In genomic region chr2:138707424-138708074, GRCh38 we compare ENCODE assay signal across 13 cellular contexts.
DNase-seq lines count a peak whose midpoint lies in the region; ATAC-seq and TF ChIP-seq lines count a peak whose summit lies in the region.
"Had no signal": no experiment of that assay in that cellular context is flagged by ENCODE, and none has a peak within 500 bp of the region (broad histone marks: within the 10 kb centered on the region; RNA-seq: fewer than 3 reads in every experiment).

No MANE protein-coding gene starts in this region.

- no peaks in the 10 kb centered on the region for H4K20me1 ChIP-seq in SK-N-SH (ENCODE audit: insufficient read depth)

- no peaks in the 10 kb centered on the region for H3K79me2 ChIP-seq in SK-N-SH (ENCODE audit: insufficient read depth)

- no peaks in the 10 kb centered on the region for H3K9me3 Mint-ChIP-seq in endothelial cell (ENCODE audit: unreplicated experiment)

- peak overlapping the region; percentile 23 to 76; a peak in 3 of 4 replicates for H3K27ac ChIP-seq in SK-N-SH (ENCODE audit: low read depth in 2 of 2, low read length in 1 of 2)
- H3K27ac ChIP-seq: 22Rv1, colonic mucosa, SJCRH30 had no signal

- H3K4me3 Mint-ChIP-seq in endothelial cell (ENCODE audit: unreplicated experiment), result no peak overlapping the region

- TF ChIP-seq RAD21 in SK-N-SH (IDR thresholded peaks at IDR 0.05; ENCODE audit: low read length), result no peak

- DNase-seq in DMS 273 (lab: John Stamatoyannopoulos, UW; ENCODE audit: unreplicated experiment), result peak; percentile 12
- DNase-seq in DMS 273 treated with DMSO at 0.1 percent for 48 hours (lab: John Stamatoyannopoulos, UW), result no peak
- DNase-seq in SK-N-SH, result no peak
- peak; percentile 86 to 89 for DNase-seq in foreskin fibroblast
- peak; percentile 78 for DNase-seq in skeletal muscle cell (ENCODE audit: low read depth)
- no peak for DNase-seq in endothelial cell (ENCODE audit: low spot score)
- DNase-seq: colonic mucosa, NCI-H510A treated with DMSO at 0.1 percent for 48 hours had no signal

- no peaks in the 10 kb centered on the region for H3K36me3 ChIP-seq in SK-N-SH (replicated peaks in 1 of 2; ENCODE audit: control insufficient read depth in 1 of 2, insufficient read depth in 2 of 2, low read length in 1 of 2)
- H3K36me3 ChIP-seq: colonic mucosa, SJCRH30 had no signal

- no peak overlapping the region for H3K4me2 ChIP-seq in SK-N-SH

- H3K27ac Mint-ChIP-seq in endothelial cell (ENCODE audit: unreplicated experiment), result no peak overlapping the region

- peaks cover 0 to 7% of the 10 kb centered on the region in 2 experiments; a peak in 2 of 4 replicates for H3K4me1 ChIP-seq in SK-N-SH (ENCODE audit: control insufficient read depth in 1 of 2, insufficient read depth in 2 of 2, low read depth in 1 of 2, low read length in 1 of 2)
- H3K4me1 ChIP-seq: colonic mucosa had no signal

- TF ChIP-seq EP300 in SK-N-SH (IDR thresholded peaks at IDR 0.05; ENCODE audit: borderline replicate concordance in 1 of 2, low read depth in 1 of 2, low read length in 1 of 2), result no peak

- TF ChIP-seq CTCF in SK-N-SH (IDR thresholded peaks at IDR 0.05), result no peak
- TF ChIP-seq CTCF in foreskin fibroblast (IDR thresholded peaks at IDR 0.05; ENCODE audit: low read depth, low read length), result no peak
- no peak for TF ChIP-seq CTCF in endothelial cell (IDR thresholded peaks at IDR 0.05; ENCODE audit: unreplicated experiment)

- H3K9me3 ChIP-seq in SK-N-SH, result no peaks in the 10 kb centered on the region
- H3K9me3 ChIP-seq: colonic mucosa, SJCRH30 had no signal

- H3F3A ChIP-seq in SK-N-SH (replicated peaks; ENCODE audit: insufficient read depth), result no peaks in the 10 kb centered on the region

- POLR2A ChIA-PET in SK-N-SH (lab: Yijun Ruan, JAX), result no interaction called here

- H3K4me3 ChIP-seq in SK-N-SH (ENCODE audit: low read depth in 2 of 2, low read length in 1 of 2), result no peak overlapping the region
- no peak overlapping the region for H3K4me3 ChIP-seq in foreskin fibroblast (ENCODE audit: low read depth in 1 of 2, low read length in 2 of 2)
- no peak overlapping the region for H3K4me3 ChIP-seq in skeletal muscle cell (ENCODE audit: low read depth, low read length)
- H3K4me3 ChIP-seq: colonic mucosa, SJCRH30 had no signal

- no peak overlapping the region for H3K9ac ChIP-seq in SK-N-SH

- H3K27me3 ChIP-seq in SK-N-SH (ENCODE audit: insufficient read depth), result no peaks in the 10 kb centered on the region
- H3K27me3 ChIP-seq: colonic mucosa, SJCRH30 had no signal

- H2AFZ ChIP-seq in SK-N-SH (ENCODE audit: low read depth), result no peak overlapping the region

- H3K9me2 ChIP-seq in SK-N-SH, result no peaks in the 10 kb centered on the region

- ATAC-seq in GM19324 (IDR thresholded peaks at IDR 0.05; ENCODE audit: low FRiP score, unreplicated experiment) (no peak), HG02623 (IDR thresholded peaks at IDR 0.05; ENCODE audit: unreplicated experiment) (no peak)
- ATAC-seq: activated CD4-positive, CD25-positive, alpha-beta regulatory T cell treated with anti-CD3 and anti-CD28 coated beads, Interleukin-2, amount 50 U/mL, for 24 hours had no signal

- CTCF ChIA-PET in SK-N-SH (lab: Yijun Ruan, JAX), result interaction anchor here (1.1 kb wide), 1 partner anchor 79 kb away, joined by 3 read pairs; no protein-coding TSS in a partner anchor

- peaks cover 1% of the 10 kb centered on the region for H3K27me3 Mint-ChIP-seq in endothelial cell (ENCODE audit: unreplicated experiment)

- H3K4me1 Mint-ChIP-seq in endothelial cell (ENCODE audit: unreplicated experiment), result peaks cover 5% of the 10 kb centered on the region

- H3K36me3 Mint-ChIP-seq in endothelial cell (ENCODE audit: low read depth, unreplicated experiment), result no peaks in the 10 kb centered on the region

TF ChIP-seq in SK-N-SH, 30 proteins besides CTCF, POLR2A, EP300 and RAD21:
- TF ChIP-seq ELF1 (IDR thresholded peaks at IDR 0.05) (no peak), JUND (IDR thresholded peaks at IDR 0.05) (peak; percentile 31), MAX (IDR thresholded peaks at IDR 0.05; ENCODE audit: low read depth) (no peak), TCF12 (IDR thresholded peaks at IDR 0.05) (peak; percentile 38), FOSL2 (IDR thresholded peaks at IDR 0.05; ENCODE audit: borderline replicate concordance, low read depth) (peak; percentile 30; the same call in 1 of the 2 replicates), USF2 (IDR thresholded peaks at IDR 0.05; ENCODE audit: borderline replicate concordance, low read depth, low read length) (no peak), NFIC (IDR thresholded peaks at IDR 0.05; ENCODE audit: borderline replicate concordance) (peak; percentile 27; the same call in 1 of the 2 replicates)

Comparison
In these comparisons a context has a peak if more than half of its experiments do, and no peak if none do; other contexts are left out.
1. DNase-seq: peak in DMS 273 (single experiment), foreskin fibroblast (2 of 2) and skeletal muscle cell (single experiment); none in DMS 273 treated with DMSO at 0.1 percent for 48 hours (single experiment), SK-N-SH (single experiment) and endothelial cell (single experiment).